In genomic region chr12:1769809-1770494, GRCh38 we compare ENCODE assay signal across 22 cellular contexts. TPM values are rescaled to one million over a fixed set of nuclear protein-coding genes. Genes with fewer than 3 reads are reported as not detected.
A peak's percentile ranks its signal among the peaks of the same experiment; 100 is the strongest.
DNase-seq lines count a peak whose midpoint lies in the region; ATAC-seq, FAIRE-seq and TF ChIP-seq lines count a peak whose summit lies in the region.
"Had no signal": no experiment of that assay in that cellular context is flagged by ENCODE, and none has a peak within 500 bp of the region (broad histone marks: within the 10 kb centered on the region; RNA-seq: fewer than 3 reads in every experiment).

No MANE protein-coding gene starts in this region.

- H3K4me2 ChIP-seq in keratinocyte (ENCODE audit: control insufficient read depth, extremely low read depth, insufficient read depth, low read depth, low read length), result no peak overlapping the region

- CTCF ChIA-PET in WTC11 (lab: Charles Lee), result interaction anchor here (0.6 to 1.0 kb wide), 2 partner anchors 79 to 117 kb away, joined by 3 read pairs; partner anchors contain the start of gene ADIPOR2

- no peaks in the 10 kb centered on the region for H3K9me3 Mint-ChIP-seq in WTC11
- H3K9me3 Mint-ChIP-seq: activated naive CD4-positive, alpha-beta T cell treated with anti-CD3 and anti-CD28 coated beads, Interleukin-2, amount 50 U/mL, for 24 hours; CD8-positive, alpha-beta T cell had no signal

- peak; percentile 21 for DNase-seq in NCI-H146 (lab: John Stamatoyannopoulos, UW)
- DNase-seq in NCI-H146 treated with DMSO at 0.1 percent for 48 hours (lab: John Stamatoyannopoulos, UW; ENCODE audit: unreplicated experiment), result no peak
- no peak for DNase-seq in WTC11 (ENCODE audit: low spot score)
- no peak for DNase-seq in keratinocyte (ENCODE audit: low read depth, low spot score)
- DNase-seq in NCI-H748 (lab: John Stamatoyannopoulos, UW; ENCODE audit: unreplicated experiment), result no peak
- DNase-seq in activated T-cell treated with anti-CD3 and anti-CD28 coated beads, Interleukin-2, amount 50 U/mL, for 48 hours, result no peak
- DNase-seq: 8988T; AML-193; caudate nucleus; CD8-positive, alpha-beta T cell; GDM1; heart right ventricle; left cardiac atrium; upper lobe of left lung had no signal

- no peaks in the 10 kb centered on the region for H3K9me3 ChIP-seq in keratinocyte (ENCODE audit: control insufficient read depth, low read depth, low read length)
- H3K9me3 ChIP-seq: ascending aorta, heart right ventricle, upper lobe of left lung had no signal

- ATAC-seq in WTC11 (no peak), HG03342 (IDR thresholded peaks at IDR 0.05; ENCODE audit: unreplicated experiment) (no peak), GM19035 (IDR thresholded peaks at IDR 0.05; ENCODE audit: unreplicated experiment) (no peak)
- ATAC-seq: CD8-positive, alpha-beta T cell; HCT116; heart right ventricle; left cardiac atrium had no signal

- H3K36me3 Mint-ChIP-seq in WTC11, result 0 out of 2 replicates have a peak, but pooled peaks cover 3% of the 10 kb centered on the region

- no peak overlapping the region for H3K27ac ChIP-seq in keratinocyte (ENCODE audit: control insufficient read depth, insufficient read depth, low read length)
- H3K27ac ChIP-seq: ascending aorta, heart right ventricle, upper lobe of left lung had no signal

- no peak overlapping the region for H3K4me3 ChIP-seq in keratinocyte (ENCODE audit: control insufficient read depth in 2 of 3, extremely low read depth in 1 of 3, insufficient read depth in 2 of 3, low read depth in 1 of 3, low read length in 3 of 3)
- H3K4me3 ChIP-seq: ascending aorta, heart right ventricle, upper lobe of left lung had no signal

- H3K9me1 ChIP-seq in keratinocyte (ENCODE audit: control insufficient read depth, extremely low read depth, insufficient read depth, low read length), result no peaks in the 10 kb centered on the region

- peaks cover 17% of the 10 kb centered on the region for H3K4me1 Mint-ChIP-seq in WTC11

- H3K36me3 ChIP-seq in keratinocyte (ENCODE audit: control insufficient read depth in 2 of 2, extremely low read depth in 1 of 2, insufficient read depth in 2 of 2, low read length in 2 of 2), result peaks cover 3 to 10% of the 10 kb centered on the region in 2 experiments
- H3K36me3 ChIP-seq: ascending aorta had no signal

- no peaks in the 10 kb centered on the region for H3K27me3 ChIP-seq in keratinocyte (ENCODE audit: control insufficient read depth, extremely low read depth, insufficient read depth, low read length)
- H3K27me3 ChIP-seq: ascending aorta, heart right ventricle, upper lobe of left lung had no signal

- peak; percentile 9 for FAIRE-seq in keratinocyte (lab: Jason Lieb, UNC)
- FAIRE-seq: endothelial cell of umbilical vein had no signal

- dilution Hi-C loops in keratinocyte (cut with MboI; ENCODE audit: extremely low pct_ligation_motif_present, low sequenced_read_pairs), result no loop called here

- no peak overlapping the region for H3K4me3 Mint-ChIP-seq in WTC11
- H3K4me3 Mint-ChIP-seq: activated naive CD4-positive, alpha-beta T cell treated with anti-CD3 and anti-CD28 coated beads, Interleukin-2, amount 50 U/mL, for 24 hours; CD8-positive, alpha-beta T cell had no signal

- no peak for TF ChIP-seq CTCF in WTC11 (IDR thresholded peaks at IDR 0.05)
- TF ChIP-seq CTCF in keratinocyte (optimal IDR thresholded peaks at IDR 0.05 in 1 of 3, IDR thresholded peaks at IDR 0.05 in 1 of 3, conservative IDR thresholded peaks at IDR 0.05 in 1 of 3; ENCODE audit: extremely low read depth in 1 of 3, insufficient read depth in 2 of 3, low read length in 3 of 3), result no peak

- H3K79me2 ChIP-seq in keratinocyte (ENCODE audit: control insufficient read depth, insufficient read depth, low read length), result peaks cover 13% of the 10 kb centered on the region

- no peaks in the 10 kb centered on the region for H4K20me1 ChIP-seq in keratinocyte (ENCODE audit: control insufficient read depth, extremely low read depth, insufficient read depth, low read length)

- H3K27me3 Mint-ChIP-seq in WTC11 (ENCODE audit: low read depth), result no peaks in the 10 kb centered on the region
- H3K27me3 Mint-ChIP-seq: activated naive CD4-positive, alpha-beta T cell treated with anti-CD3 and anti-CD28 coated beads, Interleukin-2, amount 50 U/mL, for 24 hours had no signal

- H3K27ac Mint-ChIP-seq in WTC11, result peak overlapping the region; percentile 73
- H3K27ac Mint-ChIP-seq: activated naive CD4-positive, alpha-beta T cell treated with anti-CD3 and anti-CD28 coated beads, Interleukin-2, amount 50 U/mL, for 24 hours; CD8-positive, alpha-beta T cell had no signal

- no peak overlapping the region for H2AFZ ChIP-seq in keratinocyte (ENCODE audit: control insufficient read depth, low read length)

- POLR2A ChIA-PET in WTC11 (lab: Charles Lee), result no interaction called here

- H3K4me1 ChIP-seq in keratinocyte (ENCODE audit: control insufficient read depth, extremely low read depth, insufficient read depth, low read length), result peaks cover 2% of the 10 kb centered on the region
- H3K4me1 ChIP-seq: ascending aorta had no signal

- no peak overlapping the region for H3K9ac ChIP-seq in keratinocyte (ENCODE audit: control insufficient read depth, extremely low read depth, insufficient read depth, low read length)

TF ChIP-seq in WTC11, 78 proteins besides CTCF, POLR2A, EP300 and RAD21:
- TF ChIP-seq CREM (CRISPR knock-in tag; IDR thresholded peaks at IDR 0.05) (no peak), NFATC4 (CRISPR knock-in tag; IDR thresholded peaks at IDR 0.05) (no peak), TEAD4 (CRISPR knock-in tag; IDR thresholded peaks at IDR 0.05) (no peak), IRF1 (CRISPR knock-in tag; IDR thresholded peaks at IDR 0.05) (no peak), PRDM15 (CRISPR knock-in tag; IDR thresholded peaks at IDR 0.05) (no peak)

RNA-seq across cellular contexts. Expression of gene LRTM2, which starts 50.4 kb away (rescaled TPM):
- 0.30 to 0.66 TPM (median 0.34 TPM) in 3 replicates for total RNA-seq in WTC11 (2021)
- polyA plus RNA-seq in keratinocyte, result not detected in 3 replicates
- polyA plus RNA-seq in keratinocyte (2011; ENCODE audit: low read depth), result not detected
- not detected in 2 replicates for polyA plus RNA-seq in keratinocyte (2011; cell fraction: cytosol; rRNA removed)
- polyA plus RNA-seq in keratinocyte (2011; cell fraction: nucleus; rRNA removed), result not detected in 2 replicates
- not detected in 2 replicates for polyA plus RNA-seq in keratinocyte (2012; ENCODE audit: low replicate concordance)
- not detected in 3 replicates for polyA minus RNA-seq in keratinocyte
- not detected for polyA minus RNA-seq in keratinocyte (2011; cell fraction: cytosol; rRNA and poly(A)+ RNA removed)
- polyA minus RNA-seq in keratinocyte (2011; cell fraction: nucleus; rRNA and poly(A)+ RNA removed), result not detected in 2 replicates
- total RNA-seq: ascending aorta; CD8-positive, alpha-beta T cell; dermis microvascular lymphatic vessel endothelial cell; endothelial cell of umbilical vein; heart right ventricle; left cardiac atrium; skeletal muscle tissue; upper lobe of left lung had no signal
- polyA plus RNA-seq: endothelial cell of umbilical vein, heart right ventricle had no signal
